ENCODE assay signal across 1 cellular context in genomic region chr22:36296690-36297089, GRCh38.
TF ChIP-seq lines count a peak whose summit lies in the region.

No MANE protein-coding gene starts in this region.

TF ChIP-seq in IMR-90, 13 proteins besides CTCF, POLR2A, EP300 and RAD21 (continued from another document):
- TF ChIP-seq FOS (IDR thresholded peaks at IDR 0.05; ENCODE audit: low read depth, low read length) (no peak), BHLHE40 (IDR thresholded peaks at IDR 0.05; ENCODE audit: low read depth, low read length) (no peak), CEBPB (IDR thresholded peaks at IDR 0.05; ENCODE audit: low read depth, low read length) (no peak), ELK1 (IDR thresholded peaks at IDR 0.05; ENCODE audit: borderline replicate concordance, low read depth, low read length) (no peak), MXI1 (IDR thresholded peaks at IDR 0.05; ENCODE audit: borderline replicate concordance, low read depth, low read length) (no peak)
